17 cellular contexts compared by ENCODE assay signal in genomic region chr5:302951-303350, GRCh38. TPM values are rescaled to one million over a fixed set of nuclear protein-coding genes. Genes with fewer than 3 reads are reported as not detected.
DNase-seq lines count a peak whose midpoint lies in the region; ATAC-seq, FAIRE-seq and TF ChIP-seq lines count a peak whose summit lies in the region.
"Had no signal": no experiment of that assay in that cellular context is flagged by ENCODE, and none has a peak within 500 bp of the region (broad histone marks: within the 10 kb centered on the region; RNA-seq: fewer than 3 reads in every experiment).

No MANE protein-coding gene starts in this region.

- POLR2A ChIA-PET in CD4-positive, alpha-beta T cell (lab: Charles Lee) = no interaction called here
- POLR2A ChIA-PET in activated CD8-positive, alpha-beta T cell treated with anti-CD3 and anti-CD28 coated beads for 36 hours (lab: Charles Lee) = no interaction called here

- no peaks in the 10 kb centered on the region for H3K9me3 ChIP-seq in CD4-positive, alpha-beta T cell (ENCODE audit: control insufficient read depth, low read length)
- H3K9me3 ChIP-seq: A549, BLaER1, HAP-1 had no signal

- no peak for DNase-seq in CD4-positive, alpha-beta T cell
- DNase-seq in H7 = peak; percentile 43
- peak; percentile 66 for DNase-seq in chondrocyte (ENCODE audit: low spot score)
- no peak for DNase-seq in nephron progenitor cell
- DNase-seq in AML-193 (lab: John Stamatoyannopoulos, UW) = no peak
- no peak for DNase-seq in activated CD8-positive, alpha-beta T cell treated with anti-CD3 and anti-CD28 coated beads for 36 hours
- DNase-seq in DMS 273 (lab: John Stamatoyannopoulos, UW; ENCODE audit: unreplicated experiment) = no peak
- no peak for DNase-seq in GM19239 (ENCODE audit: insufficient read length, low spot score)
- DNase-seq: IMR-90, Right ventricle myocardium superior had no signal

- H3K27ac ChIP-seq in CD4-positive, alpha-beta T cell (ENCODE audit: low read depth, low read length) = no peak overlapping the region
- H3K27ac ChIP-seq: A549, BLaER1, HL-60 had no signal

- no peaks in the 10 kb centered on the region for H3K9me3 Mint-ChIP-seq in CD4-positive, alpha-beta T cell
- no peaks in the 10 kb centered on the region for H3K9me3 Mint-ChIP-seq in chondrocyte (ENCODE audit: low read depth)
- H3K9me3 Mint-ChIP-seq in nephron progenitor cell = no peaks in the 10 kb centered on the region
- H3K9me3 Mint-ChIP-seq in activated CD8-positive, alpha-beta T cell treated with anti-CD3 and anti-CD28 coated beads for 36 hours = no peaks in the 10 kb centered on the region
- H3K9me3 Mint-ChIP-seq: CD8-positive, alpha-beta memory T cell had no signal

- FAIRE-seq in GM19239 (lab: Jason Lieb, UNC) = no peak
- FAIRE-seq: D721Med, GM12892 had no signal

- no peaks in the 10 kb centered on the region for H3K27me3 ChIP-seq in CD4-positive, alpha-beta T cell (ENCODE audit: control insufficient read depth, insufficient read depth, low read length)
- H3K27me3 ChIP-seq in H7 (ENCODE audit: control insufficient read depth, insufficient read depth, low read length) = no peaks in the 10 kb centered on the region
- H3K27me3 ChIP-seq: BLaER1 had no signal

- peak overlapping the region; percentile 12 for H3K27ac Mint-ChIP-seq in CD4-positive, alpha-beta T cell
- H3K27ac Mint-ChIP-seq in chondrocyte (ENCODE audit: unreplicated experiment) (no peak overlapping the region), nephron progenitor cell (peak overlapping the region; percentile 45)
- no peak overlapping the region for H3K27ac Mint-ChIP-seq in activated CD8-positive, alpha-beta T cell treated with anti-CD3 and anti-CD28 coated beads for 36 hours

- no peak overlapping the region for H3K4me3 ChIP-seq in H7 (ENCODE audit: insufficient read depth, low read depth, low read length)
- H3K4me3 ChIP-seq: A549, BLaER1, HAP-1 had no signal

- peaks cover 18% of the 10 kb centered on the region for H3K4me1 Mint-ChIP-seq in CD4-positive, alpha-beta T cell (ENCODE audit: low read depth)
- H3K4me1 Mint-ChIP-seq in chondrocyte (ENCODE audit: low read depth) (peaks cover 10% of the 10 kb centered on the region), nephron progenitor cell (peaks cover 47% of the 10 kb centered on the region)
- H3K4me1 Mint-ChIP-seq in activated CD8-positive, alpha-beta T cell treated with anti-CD3 and anti-CD28 coated beads for 36 hours (ENCODE audit: low read depth) = peaks cover 20% of the 10 kb centered on the region

- H3K36me3 ChIP-seq in H7 (replicated peaks; ENCODE audit: control insufficient read depth, insufficient read depth, low read length) = no peaks in the 10 kb centered on the region; the same call in none of the 2 replicates

- no peak overlapping the region for H3K4me3 Mint-ChIP-seq in CD4-positive, alpha-beta T cell
- H3K4me3 Mint-ChIP-seq in chondrocyte (ENCODE audit: unreplicated experiment) (no peak overlapping the region), nephron progenitor cell (no peak overlapping the region)
- H3K4me3 Mint-ChIP-seq in activated CD8-positive, alpha-beta T cell treated with anti-CD3 and anti-CD28 coated beads for 36 hours = no peak overlapping the region
- H3K4me3 Mint-ChIP-seq: CD8-positive, alpha-beta memory T cell had no signal

- H3K36me3 Mint-ChIP-seq in CD4-positive, alpha-beta T cell (ENCODE audit: low read depth) = peaks cover 27% of the 10 kb centered on the region
- H3K36me3 Mint-ChIP-seq in chondrocyte (ENCODE audit: low read depth) (peaks cover 3% of the 10 kb centered on the region), nephron progenitor cell (ENCODE audit: low read depth) (peaks cover 7% of the 10 kb centered on the region)
- peaks cover 15% of the 10 kb centered on the region for H3K36me3 Mint-ChIP-seq in activated CD8-positive, alpha-beta T cell treated with anti-CD3 and anti-CD28 coated beads for 36 hours (ENCODE audit: low read depth)

- H3K27me3 Mint-ChIP-seq in CD4-positive, alpha-beta T cell = no peaks in the 10 kb centered on the region
- no peaks in the 10 kb centered on the region for H3K27me3 Mint-ChIP-seq in chondrocyte (ENCODE audit: low read depth)
- H3K27me3 Mint-ChIP-seq in nephron progenitor cell (ENCODE audit: low read depth, poor library complexity) = peaks cover 3% of the 10 kb centered on the region
- H3K27me3 Mint-ChIP-seq in activated CD8-positive, alpha-beta T cell treated with anti-CD3 and anti-CD28 coated beads for 36 hours = no peaks in the 10 kb centered on the region
- H3K27me3 Mint-ChIP-seq: CD8-positive, alpha-beta memory T cell had no signal

- no peak for ATAC-seq in CD4-positive, alpha-beta T cell (ENCODE audit: poor library complexity)
- ATAC-seq in activated CD8-positive, alpha-beta T cell treated with anti-CD3 and anti-CD28 coated beads for 36 hours = no peak
- ATAC-seq: A549 had no signal

- CTCF ChIA-PET in CD4-positive, alpha-beta T cell (lab: Charles Lee) = no interaction called here
- CTCF ChIA-PET in activated CD8-positive, alpha-beta T cell treated with anti-CD3 and anti-CD28 coated beads for 36 hours (lab: Charles Lee) = no interaction called here

- TF ChIP-seq CTCF in CD4-positive, alpha-beta T cell (IDR thresholded peaks at IDR 0.05) = no peak
- TF ChIP-seq CTCF in chondrocyte (IDR thresholded peaks at IDR 0.05) (no peak), nephron progenitor cell (IDR thresholded peaks at IDR 0.05) (no peak)
- TF ChIP-seq CTCF in activated CD8-positive, alpha-beta T cell treated with anti-CD3 and anti-CD28 coated beads for 36 hours (IDR thresholded peaks at IDR 0.05) = no peak

- intact Hi-C loops in CD4-positive, alpha-beta T cell (cut with DNase I, micrococcal nuclease) = no loop called here
- intact Hi-C loops in activated CD8-positive, alpha-beta T cell treated with anti-CD3 and anti-CD28 coated beads for 36 hours (cut with micrococcal nuclease) = no loop called here

RNA-seq across cellular contexts. Expression of gene AHRR, which starts 18.6 kb away (rescaled TPM):
- total RNA-seq in CD4-positive, alpha-beta T cell = under 1 TPM; 0.45 to 0.63 TPM
- 0.74 and 1.4 TPM in 2 replicates for total RNA-seq in H7 (2014; rRNA removed; shearing (Covaris generic))
- 9.3 to 17.3 TPM (median 13.4 TPM) in 3 replicates for total RNA-seq in chondrocyte
- 10 to 100 TPM; 26.3 to 27.9 TPM for total RNA-seq in activated CD8-positive, alpha-beta T cell treated with anti-CD3 and anti-CD28 coated beads for 36 hours

RNA-seq across cellular contexts. Expression of gene PDCD6, which starts 31.5 kb away (rescaled TPM):
- 10 to 100 TPM; 36.9 to 38.1 TPM for total RNA-seq in CD4-positive, alpha-beta T cell
- total RNA-seq in H7 (2014; rRNA removed; shearing (Covaris generic)) = 87.1 and 116 TPM in 2 replicates
- total RNA-seq in chondrocyte = 71.9 to 89.8 TPM (median 74.0 TPM) in 3 replicates
- 10 to 100 TPM; 87.1 to 92.4 TPM for total RNA-seq in activated CD8-positive, alpha-beta T cell treated with anti-CD3 and anti-CD28 coated beads for 36 hours

Comparison
In these comparisons a context has a peak if more than half of its experiments do, and no peak if none do; other contexts are left out.
1. DNase-seq: peak in H7 (single experiment) and chondrocyte (single experiment); none in CD4-positive, alpha-beta T cell (0 of 10), nephron progenitor cell (single experiment), AML-193 (0 of 2), activated CD8-positive, alpha-beta T cell treated with anti-CD3 and anti-CD28 coated beads for 36 hours (single experiment), DMS 273 (single experiment) and GM19239 (single experiment).
2. H3K27ac Mint-ChIP-seq: peak in CD4-positive, alpha-beta T cell (single experiment) and nephron progenitor cell (single experiment); none in chondrocyte (single experiment) and activated CD8-positive, alpha-beta T cell treated with anti-CD3 and anti-CD28 coated beads for 36 hours (single experiment).